Comparison of ENCODE assay signal across 23 cellular contexts in the genomic region with DNA sequence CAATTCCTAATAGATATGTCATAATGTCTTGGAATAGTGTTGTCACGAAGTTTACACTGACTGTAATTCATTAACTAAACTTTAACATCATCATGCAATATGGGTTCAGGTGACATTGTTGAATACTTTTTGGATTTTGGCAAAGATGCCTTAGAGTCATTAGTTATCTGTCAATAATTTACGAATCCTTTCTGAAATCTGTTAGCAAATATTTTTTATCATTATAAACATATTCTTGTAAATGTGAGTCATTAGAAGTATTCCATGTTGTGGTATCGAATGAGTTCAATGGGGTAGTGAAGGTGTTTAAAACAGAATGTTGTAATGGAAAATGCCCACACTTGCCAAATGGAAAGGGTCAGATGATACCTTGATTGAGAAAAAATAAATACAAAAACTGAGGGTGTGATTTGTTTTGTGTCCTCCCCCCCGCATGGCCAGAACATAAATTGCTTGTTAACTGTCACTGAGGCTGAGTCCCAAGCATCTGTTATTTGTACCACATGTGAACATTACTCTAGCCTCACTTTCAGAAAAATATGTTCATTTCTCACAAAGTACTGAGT. TPM values are rescaled to one million over a fixed set of nuclear protein-coding genes. Genes with fewer than 3 reads are reported as not detected.
DNase-seq lines count a peak whose midpoint lies in the region; ATAC-seq and TF ChIP-seq lines count a peak whose summit lies in the region.
"Had no signal": no experiment of that assay in that cellular context is flagged by ENCODE, and none has a peak within 500 bp of the region (broad histone marks: within the 10 kb centered on the region; RNA-seq: fewer than 3 reads in every experiment).

No MANE protein-coding gene starts in this region.

- intact Hi-C loops in activated CD4-positive, alpha-beta T cell treated with anti-CD3 and anti-CD28 coated beads for 36 hours (cut with DNase I, micrococcal nuclease): no loop called here

- peak overlapping the region; percentile 54 for H3K27ac ChIP-seq in VCaP
- H3K27ac ChIP-seq: RWPE1 had no signal

- H3K4me1 Mint-ChIP-seq in activated CD4-positive, alpha-beta T cell treated with anti-CD3 and anti-CD28 coated beads for 36 hours: no peaks in the 10 kb centered on the region
- H3K4me1 Mint-ChIP-seq: CD14-positive monocyte; CD8-positive, alpha-beta memory T cell had no signal

- no peaks in the 10 kb centered on the region for H3K36me3 Mint-ChIP-seq in activated CD4-positive, alpha-beta T cell treated with anti-CD3 and anti-CD28 coated beads for 36 hours (ENCODE audit: low read depth)
- H3K36me3 Mint-ChIP-seq: CD14-positive monocyte; CD8-positive, alpha-beta memory T cell had no signal

- no peaks in the 10 kb centered on the region for H3K9me3 Mint-ChIP-seq in activated CD4-positive, alpha-beta T cell treated with anti-CD3 and anti-CD28 coated beads for 36 hours (ENCODE audit: low read depth)
- H3K9me3 Mint-ChIP-seq: CD8-positive, alpha-beta memory T cell had no signal

- peaks cover 24% of the 10 kb centered on the region for H3K27me3 Mint-ChIP-seq in activated CD4-positive, alpha-beta T cell treated with anti-CD3 and anti-CD28 coated beads for 36 hours

- no peak for TF ChIP-seq CTCF in VCaP (conservative IDR thresholded peaks at IDR 0.05)

- DNase-seq in Caki2 (ENCODE audit: low read depth): peak; percentile 78
- peak; percentile 74 for DNase-seq in kidney tubule cell (ENCODE audit: low spot score)
- DNase-seq in renal cortical epithelial cell (ENCODE audit: low read depth): peak; percentile 55
- no peak for DNase-seq in activated CD4-positive, alpha-beta T cell treated with anti-CD3 and anti-CD28 coated beads for 36 hours
- no peak for DNase-seq in NCI-H2196 (lab: John Stamatoyannopoulos, UW; ENCODE audit: unreplicated experiment)
- no peak for DNase-seq in AG08396 (ENCODE audit: low spot score)
- DNase-seq: BE2C; CD8-positive, alpha-beta memory T cell; DMS153; DND-41; Kasumi-1; NCI-H1092 treated with DMSO at 0.1 percent for 48 hours; NCI-H146; NCI-H2029; NCI-H446 treated with DMSO at 0.1 percent for 48 hours; NCI-H526; NCI-H82; SHP77 had no signal

- no peak overlapping the region for H3K27ac Mint-ChIP-seq in activated CD4-positive, alpha-beta T cell treated with anti-CD3 and anti-CD28 coated beads for 36 hours
- H3K27ac Mint-ChIP-seq: CD14-positive monocyte; CD8-positive, alpha-beta memory T cell had no signal

- no peak for ATAC-seq in activated CD4-positive, alpha-beta T cell treated with anti-CD3 and anti-CD28 coated beads for 36 hours
- ATAC-seq: HCT116, K562 had no signal

- in situ Hi-C loops in Caki2 (cut with HindIII; ENCODE audit: low pct_unique_long_range_greater_than_20kb, low sequenced_read_pairs): no loop called here

- H3K4me3 Mint-ChIP-seq in activated CD4-positive, alpha-beta T cell treated with anti-CD3 and anti-CD28 coated beads for 36 hours: no peak overlapping the region
- H3K4me3 Mint-ChIP-seq: CD14-positive monocyte; CD8-positive, alpha-beta memory T cell had no signal

- POLR2A ChIA-PET in activated CD4-positive, alpha-beta T cell treated with anti-CD3 and anti-CD28 coated beads for 36 hours (lab: Charles Lee): no interaction called here

- CTCF ChIA-PET in activated CD4-positive, alpha-beta T cell treated with anti-CD3 and anti-CD28 coated beads for 36 hours (lab: Charles Lee): no interaction called here

RNA-seq across cellular contexts. Expression of a gene that starts 5.2 kb away (rescaled TPM):
- total RNA-seq in Caki2 (2014; rRNA removed; shearing (Covaris generic); ENCODE audit: low replicate concordance): 0.14 TPM in 1 of 2 replicates, not detected in the other
- 0.05 TPM in 1 of 2 replicates, not detected in the other for total RNA-seq in renal cortical epithelial cell
- not detected for total RNA-seq in activated CD4-positive, alpha-beta T cell treated with anti-CD3 and anti-CD28 coated beads for 36 hours
- total RNA-seq: CD8-positive, alpha-beta memory T cell had no signal

Comparison
In these comparisons a context has a peak if more than half of its experiments do, and no peak if none do; other contexts are left out.
1. DNase-seq: peak in Caki2 (single experiment), kidney tubule cell (single experiment) and renal cortical epithelial cell (single experiment); none in activated CD4-positive, alpha-beta T cell treated with anti-CD3 and anti-CD28 coated beads for 36 hours (single experiment), NCI-H2196 (single experiment) and AG08396 (single experiment).